26 cellular contexts compared by ENCODE assay signal in genomic region chr11:46374815-46375214, GRCh38. TPM values are rescaled to one million over a fixed set of nuclear protein-coding genes. Genes with fewer than 3 reads are reported as not detected.
DNase-seq lines count a peak whose midpoint lies in the region; ATAC-seq, FAIRE-seq and TF ChIP-seq lines count a peak whose summit lies in the region.
"Had no signal": no experiment of that assay in that cellular context is flagged by ENCODE, and none has a peak within 500 bp of the region (broad histone marks: within the 10 kb centered on the region; RNA-seq: fewer than 3 reads in every experiment).

No MANE protein-coding gene starts in this region.

- H3K27ac Mint-ChIP-seq in activated T-cell treated with anti-CD3 and anti-CD28 coated beads, Interleukin-2, amount 50 U/mL, for 24 hours: peak overlapping the region; percentile 38
- H3K27ac Mint-ChIP-seq: CD4-positive, alpha-beta T cell; CD8-positive, alpha-beta memory T cell; GM23338; H9 had no signal

- H2AFZ ChIP-seq in neuronal stem cell (ENCODE audit: low read length): no peak overlapping the region
- H2AFZ ChIP-seq: GM23338 had no signal

- H2BK12ac ChIP-seq in neuronal stem cell (ENCODE audit: low read length): no peak overlapping the region

- no peak overlapping the region for H3K27ac ChIP-seq in neuronal stem cell (replicated peaks; ENCODE audit: low read length)
- H3K27ac ChIP-seq: A549; BLaER1 treated with 17β-estradiol and CSF1 and Interleukin-3, amounts not matched to agents 10 nM and 100 nM had no signal

- ATAC-seq in GM19397 (IDR thresholded peaks at IDR 0.05; ENCODE audit: unreplicated experiment): no peak
- no peak for ATAC-seq in HG03469 (IDR thresholded peaks at IDR 0.05; ENCODE audit: unreplicated experiment)
- ATAC-seq: A549, GM12878, GM23338, HCT116 had no signal

- H3K9ac ChIP-seq in neuronal stem cell (ENCODE audit: low read depth, low read length, poor library complexity): no peak overlapping the region
- H3K9ac ChIP-seq: BLaER1 treated with 17β-estradiol and CSF1 and Interleukin-3, amounts not matched to agents 10 nM and 100 nM had no signal

- H3K4me3 Mint-ChIP-seq in activated T-cell treated with anti-CD3 and anti-CD28 coated beads, Interleukin-2, amount 50 U/mL, for 24 hours: no peak overlapping the region
- H3K4me3 Mint-ChIP-seq: CD14-positive monocyte; CD4-positive, alpha-beta T cell; CD8-positive, alpha-beta memory T cell; GM23338; H9 had no signal

- TF ChIP-seq CTCF in bronchial epithelial cell (IDR thresholded peaks at IDR 0.05; ENCODE audit: insufficient read depth, low read length, severe bottlenecking): no peak

- H3K9me3 ChIP-seq in neuronal stem cell (replicated peaks in 1 of 2; ENCODE audit: control insufficient read depth in 2 of 2, insufficient read depth in 1 of 2, low read depth in 1 of 2, low read length in 2 of 2): peaks cover 0 to 1% of the 10 kb centered on the region in 2 donors
- H3K9me3 ChIP-seq: A549; BE2C; BLaER1 treated with 17β-estradiol and CSF1 and Interleukin-3, amounts not matched to agents 10 nM and 100 nM had no signal

- peak overlapping the region; percentile 43 for H3K23ac ChIP-seq in neuronal stem cell (ENCODE audit: low read depth, low read length, poor library complexity)

- H3K14ac ChIP-seq in neuronal stem cell (ENCODE audit: low read length): no peak overlapping the region

- no peak overlapping the region for H2BK5ac ChIP-seq in neuronal stem cell (ENCODE audit: low read length)

- no peak overlapping the region for H2AK5ac ChIP-seq in neuronal stem cell (ENCODE audit: low read depth, low read length)

- no peak overlapping the region for H3K4me3 ChIP-seq in bronchial epithelial cell (ENCODE audit: low read depth, low read length)
- H3K4me3 ChIP-seq in neuronal stem cell (ENCODE audit: low read length in 2 of 2): no peak overlapping the region
- H3K4me3 ChIP-seq: A549; BLaER1 treated with 17β-estradiol and CSF1 and Interleukin-3, amounts not matched to agents 10 nM and 100 nM; GM12878; GM23338 had no signal

- no peak overlapping the region for H3K4me2 ChIP-seq in neuronal stem cell (ENCODE audit: insufficient read depth, low read length, poor library complexity, severe bottlenecking)
- H3K4me2 ChIP-seq: A549; BLaER1 treated with 17β-estradiol and CSF1 and Interleukin-3, amounts not matched to agents 10 nM and 100 nM; GM23338 had no signal

- H4K91ac ChIP-seq in neuronal stem cell (ENCODE audit: low read depth, low read length, poor library complexity): no peak overlapping the region

- H2BK120ac ChIP-seq in neuronal stem cell (ENCODE audit: low read depth, low read length): no peak overlapping the region

- DNase-seq in activated T-cell treated with anti-CD3 and anti-CD28 coated beads, Interleukin-2, amount 50 U/mL, for 24 hours: no peak
- DNase-seq in activated T-cell treated with anti-CD3 and anti-CD28 coated beads, Interleukin-2, amount 50 U/mL, for 1 hour: no peak
- no peak for DNase-seq in bronchial epithelial cell (ENCODE audit: low read depth)
- no peak for DNase-seq in neuronal stem cell (ENCODE audit: low spot score)
- DNase-seq in NCI-H2196 (lab: John Stamatoyannopoulos, UW; ENCODE audit: unreplicated experiment): no peak
- DNase-seq: 8988T; ACHN; AML-193; BE2C; CD4-positive, alpha-beta T cell; CD8-positive, alpha-beta memory T cell; DMS 273 treated with DMSO at 0.1 percent for 48 hours; DMS79; EL; GDM1; H9 had no signal

- H3K4ac ChIP-seq in neuronal stem cell (ENCODE audit: low read length): no peak overlapping the region

- H3K79me1 ChIP-seq in neuronal stem cell (ENCODE audit: low read depth, low read length): peaks cover 5% of the 10 kb centered on the region

- peaks cover 5% of the 10 kb centered on the region for H3K4me1 Mint-ChIP-seq in activated T-cell treated with anti-CD3 and anti-CD28 coated beads, Interleukin-2, amount 50 U/mL, for 24 hours (ENCODE audit: low read depth)

- H4K8ac ChIP-seq in neuronal stem cell (ENCODE audit: low read depth, low read length): no peak overlapping the region

- H3K4me1 ChIP-seq in neuronal stem cell (ENCODE audit: control insufficient read depth in 2 of 2, insufficient read depth in 1 of 2, low read depth in 1 of 2, low read length in 2 of 2): peaks cover 8 to 14% of the 10 kb centered on the region in 2 donors
- H3K4me1 ChIP-seq: A549, BE2C had no signal

- H3K36me3 Mint-ChIP-seq in activated T-cell treated with anti-CD3 and anti-CD28 coated beads, Interleukin-2, amount 50 U/mL, for 24 hours (ENCODE audit: low read depth): peaks cover 88% of the 10 kb centered on the region

- FAIRE-seq in bronchial epithelial cell (lab: Jason Lieb, UNC): peak; percentile 86
- FAIRE-seq: A549, D721Med, GM12878, GM19239 had no signal

- no peaks in the 10 kb centered on the region for H3K27me3 ChIP-seq in bronchial epithelial cell (ENCODE audit: control insufficient read depth, insufficient read depth, low read length)
- no peaks in the 10 kb centered on the region for H3K27me3 ChIP-seq in neuronal stem cell (ENCODE audit: control insufficient read depth in 3 of 3, insufficient read depth in 3 of 3, low read depth in 1 of 3, low read length in 3 of 3)
- H3K27me3 ChIP-seq: BE2C; BLaER1 treated with 17β-estradiol and CSF1 and Interleukin-3, amounts not matched to agents 10 nM and 100 nM had no signal

- no peaks in the 10 kb centered on the region for H3K27me3 Mint-ChIP-seq in activated T-cell treated with anti-CD3 and anti-CD28 coated beads, Interleukin-2, amount 50 U/mL, for 24 hours
- H3K27me3 Mint-ChIP-seq: CD4-positive, alpha-beta T cell; CD8-positive, alpha-beta memory T cell had no signal

- peaks cover 28% of the 10 kb centered on the region for H3K36me3 ChIP-seq in bronchial epithelial cell (ENCODE audit: control insufficient read depth, insufficient read depth, low read length)
- H3K36me3 ChIP-seq in neuronal stem cell (replicated peaks in 1 of 2; ENCODE audit: control insufficient read depth in 2 of 2, insufficient read depth in 2 of 2, low read length in 2 of 2): peaks cover 28 to 68% of the 10 kb centered on the region in 2 donors
- H3K36me3 ChIP-seq: BE2C had no signal

- no CpG with 5 or more reads among the region's 15 CpGs for WGBS in neuronal stem cell (ENCODE audit: extremely low coverage in 2 of 2, insufficient read length in 2 of 2, insufficient replicate concordance in 1 of 2), 2 donors

- no peak overlapping the region for H2BK15ac ChIP-seq in neuronal stem cell (ENCODE audit: low read length)

- no peak overlapping the region for H3K18ac ChIP-seq in neuronal stem cell (ENCODE audit: low read length)

- no peaks in the 10 kb centered on the region for H3K9me3 Mint-ChIP-seq in activated T-cell treated with anti-CD3 and anti-CD28 coated beads, Interleukin-2, amount 50 U/mL, for 24 hours
- H3K9me3 Mint-ChIP-seq: CD4-positive, alpha-beta T cell; CD8-positive, alpha-beta memory T cell; GM23338; H9 had no signal

RNA-seq across cellular contexts. Expression of gene MDK, which starts 6.7 kb away (rescaled TPM):
- 10.2 and 11.6 TPM in 2 replicates for total RNA-seq in bronchial epithelial cell
- polyA plus RNA-seq in neuronal stem cell (2013, experiment 1 of 2): 1,851 TPM
- polyA plus RNA-seq in neuronal stem cell (2013, experiment 2 of 2): 1,853 TPM
- polyA plus RNA-seq: CD14-positive monocyte had no signal

RNA-seq across cellular contexts. Expression of gene CHRM4, which starts 16.8 kb away (rescaled TPM):
- not detected in 2 replicates for total RNA-seq in bronchial epithelial cell
- 0.10 TPM for polyA plus RNA-seq in neuronal stem cell (2013, experiment 1 of 2)
- polyA plus RNA-seq in neuronal stem cell (2013, experiment 2 of 2): 0.15 TPM
- total RNA-seq: CD8-positive, alpha-beta memory T cell had no signal
- polyA plus RNA-seq: GM23338 had no signal

RNA-seq across cellular contexts. Expression of gene DGKZ, which starts 27.6 kb away (rescaled TPM):
- total RNA-seq in bronchial epithelial cell: 30.5 and 35.2 TPM in 2 replicates
- polyA plus RNA-seq in neuronal stem cell (2013, experiment 1 of 2): 33.3 TPM
- polyA plus RNA-seq in neuronal stem cell (2013, experiment 2 of 2): 32.3 TPM
